Comparison of ENCODE assay signal across 8 cellular contexts in genomic region chr17:39927101-39927927, GRCh38. TPM values are rescaled to one million over a fixed set of nuclear protein-coding genes. Genes with fewer than 3 reads are reported as not detected.
DNase-seq lines count a peak whose midpoint lies in the region; ATAC-seq, FAIRE-seq and TF ChIP-seq lines count a peak whose summit lies in the region.

Gene LRRC3C, plus strand, starts transcription at chr17:39927732. Its CDS starts 13,792 bp downstream, at chr17:39941524.
Gene ORMDL3, minus strand, starts transcription at chr17:39927601. Its CDS starts 3,398 bp downstream, at chr17:39924203.

- H3K9ac ChIP-seq in HCT116 (ENCODE audit: low read length), result peak within 1 kb of the TSS; percentile 88
- peak within 1 kb of the TSS; percentile 98 for H3K9ac ChIP-seq in neuronal stem cell (ENCODE audit: low read depth, low read length, poor library complexity)
- H3K9ac ChIP-seq in subcutaneous abdominal adipose tissue (ENCODE audit: low read length in 5 of 5), result peak within 1 kb of the TSS; percentile 88 to 94 (median 90)

- peaks cover 0 to 15% of the 10 kb centered on the region in 2 experiments; a peak in 2 of 4 replicates for H3K36me3 ChIP-seq in HCT116 (ENCODE audit: control insufficient read depth in 1 of 2, insufficient read depth in 2 of 2, low read length in 2 of 2)
- peaks cover 20% of the 10 kb centered on the region for H3K36me3 ChIP-seq in SJSA1
- peaks cover 17 to 24% of the 10 kb centered on the region in 2 donors for H3K36me3 ChIP-seq in neuronal stem cell (replicated peaks in 1 of 2; ENCODE audit: control insufficient read depth in 2 of 2, insufficient read depth in 2 of 2, low read length in 2 of 2)
- peaks cover 0 to 18% (median 18%) of the 10 kb centered on the region in 5 donors for H3K36me3 ChIP-seq in subcutaneous abdominal adipose tissue (ENCODE audit: control insufficient read depth in 5 of 5, insufficient read depth in 5 of 5, low read length in 5 of 5)

- H3K4me3 ChIP-seq in HCT116 (replicated peaks in 1 of 2; ENCODE audit: low read depth in 1 of 2, low read length in 2 of 2), result peak within 1 kb of the TSS; percentile 85 to 89
- peak within 1 kb of the TSS; percentile 53 for H3K4me3 ChIP-seq in SJSA1
- H3K4me3 ChIP-seq in neuronal stem cell (ENCODE audit: low read length in 2 of 2), result peak within 1 kb of the TSS; percentile 62 to 93
- peak within 1 kb of the TSS; percentile 80 to 90 (median 82) for H3K4me3 ChIP-seq in subcutaneous abdominal adipose tissue (ENCODE audit: low read depth in 1 of 5, low read length in 5 of 5)

- H2BK5ac ChIP-seq in neuronal stem cell (ENCODE audit: low read length), result peak within 1 kb of the TSS; percentile 87

- peak within 1 kb of the TSS; percentile 91 for H2AK5ac ChIP-seq in neuronal stem cell (ENCODE audit: low read depth, low read length)

- peak within 1 kb of the TSS; percentile 79 for H3K4me2 ChIP-seq in HCT116 (ENCODE audit: low read length)
- H3K4me2 ChIP-seq in neuronal stem cell (ENCODE audit: insufficient read depth, low read length, poor library complexity, severe bottlenecking), result peak within 1 kb of the TSS; percentile 82

- intact Hi-C loops in HCT116 (cut with micrococcal nuclease), result no loop called here
- intact Hi-C loops in activated naive CD4-positive, alpha-beta T cell treated with anti-CD3 and anti-CD28 coated beads for 36 hours (cut with micrococcal nuclease), result loop anchor here (1.0 to 10.0 kb wide), 8 partner anchors 13 to 523 kb away; partner anchors contain the start of genes FBXL20, PSMD3 and STARD3

- H3K79me1 ChIP-seq in neuronal stem cell (ENCODE audit: low read depth, low read length), result peaks cover 12% of the 10 kb centered on the region

- H3K27ac ChIP-seq in HCT116 (ENCODE audit: low read depth, low read length) (peak within 1 kb of the TSS; percentile 87), SJSA1 (peak within 1 kb of the TSS; percentile 89), neuronal stem cell (replicated peaks; ENCODE audit: low read length) (peak within 1 kb of the TSS; percentile 48), subcutaneous abdominal adipose tissue (ENCODE audit: low read depth, low read length) (peak within 1 kb of the TSS; percentile 97)

- peak within 1 kb of the TSS; percentile 95 for H3K18ac ChIP-seq in neuronal stem cell (ENCODE audit: low read length)

- CTCF ChIA-PET in HCT116 (lab: Charles Lee), result interaction anchor here (0.6 kb wide), 2 partner anchors 18 to 184 kb away, joined by 3 to 5 read pairs; no protein-coding TSS in a partner anchor
- CTCF ChIA-PET in activated naive CD4-positive, alpha-beta T cell treated with anti-CD3 and anti-CD28 coated beads for 36 hours (lab: Charles Lee), result interaction anchor here (1.1 to 1.3 kb wide), 2 partner anchors 53 to 159 kb away, joined by 3 to 4 read pairs; partner anchors contain the start of gene PSMD3

- ATAC-seq in HCT116, result peak; percentile 87

- no peak for FAIRE-seq in frontal cortex (lab: Jason Lieb, UNC)

- H3K27me3 ChIP-seq in HCT116 (ENCODE audit: insufficient read depth, low read length) (no peaks in the 10 kb centered on the region), SJSA1 (replicated peaks) (no peaks in the 10 kb centered on the region), neuronal stem cell (ENCODE audit: control insufficient read depth in 3 of 3, insufficient read depth in 3 of 3, low read depth in 1 of 3, low read length in 3 of 3) (no peaks in the 10 kb centered on the region), subcutaneous abdominal adipose tissue (ENCODE audit: control insufficient read depth in 5 of 5, insufficient read depth in 4 of 5, low read length in 5 of 5) (no peaks in the 10 kb centered on the region)

- no peaks in the 10 kb centered on the region for H3K9me3 Mint-ChIP-seq in activated naive CD4-positive, alpha-beta T cell treated with anti-CD3 and anti-CD28 coated beads for 36 hours

- H3K9me3 ChIP-seq in HCT116 (ENCODE audit: control insufficient read depth in 1 of 2, insufficient read depth in 1 of 2, low read depth in 1 of 2, low read length in 2 of 2) (no peaks in the 10 kb centered on the region), SJSA1 (replicated peaks) (no peaks in the 10 kb centered on the region), neuronal stem cell (replicated peaks in 1 of 2; ENCODE audit: control insufficient read depth in 2 of 2, insufficient read depth in 1 of 2, low read depth in 1 of 2, low read length in 2 of 2) (peaks cover 0 to 2% of the 10 kb centered on the region in 2 donors), subcutaneous abdominal adipose tissue (ENCODE audit: control insufficient read depth in 5 of 5, low read length in 5 of 5) (no peaks in the 10 kb centered on the region)

- no peak within 1 kb of the TSS for H2BK12ac ChIP-seq in neuronal stem cell (ENCODE audit: low read length)

- peak within 1 kb of the TSS; percentile 63 for H3K14ac ChIP-seq in neuronal stem cell (ENCODE audit: low read length)

- peaks cover 56% of the 10 kb centered on the region for H3K4me1 Mint-ChIP-seq in activated naive CD4-positive, alpha-beta T cell treated with anti-CD3 and anti-CD28 coated beads for 36 hours (ENCODE audit: low read depth)

- H3K23ac ChIP-seq in neuronal stem cell (ENCODE audit: low read depth, low read length, poor library complexity), result peak within 1 kb of the TSS; percentile 97

- WGBS in neuronal stem cell (ENCODE audit: extremely low coverage in 2 of 2, insufficient read length in 2 of 2, insufficient replicate concordance in 1 of 2), 2 donors, result no CpG with 5 or more reads among the region's 72 CpGs

- BruUV-seq in HCT116 (replicated peaks; lab: Mats Ljungman, UMichigan), result no TSS peak

- peaks cover 24% of the 10 kb centered on the region; the same call in 1 of the 2 replicates for H3K79me2 ChIP-seq in HCT116 (ENCODE audit: insufficient read depth, low read length)

- H4K91ac ChIP-seq in neuronal stem cell (ENCODE audit: low read depth, low read length, poor library complexity), result no peak within 1 kb of the TSS

- H3K36me3 Mint-ChIP-seq in activated naive CD4-positive, alpha-beta T cell treated with anti-CD3 and anti-CD28 coated beads for 36 hours (ENCODE audit: low read depth), result peaks cover 10% of the 10 kb centered on the region

- no peaks in the 10 kb centered on the region for H3K27me3 Mint-ChIP-seq in activated naive CD4-positive, alpha-beta T cell treated with anti-CD3 and anti-CD28 coated beads for 36 hours (ENCODE audit: low read depth)

- no peak within 1 kb of the TSS for H2BK120ac ChIP-seq in neuronal stem cell (ENCODE audit: low read depth, low read length)

- H3K4ac ChIP-seq in neuronal stem cell (ENCODE audit: low read length), result no peak within 1 kb of the TSS

- H2AFZ ChIP-seq in HCT116 (ENCODE audit: low read depth, low read length, poor library complexity, severe bottlenecking), result peak within 1 kb of the TSS; percentile 88
- peak within 1 kb of the TSS; percentile 96 for H2AFZ ChIP-seq in neuronal stem cell (ENCODE audit: low read length)

- TF ChIP-seq POLR2A in HCT116 (IDR thresholded peaks at IDR 0.05; ENCODE audit: borderline replicate concordance, extremely low read depth, insufficient read depth, insufficient read length), result peak; percentile 31

- peaks cover 23 to 40% of the 10 kb centered on the region in 2 experiments for H3K4me1 ChIP-seq in HCT116 (ENCODE audit: control insufficient read depth in 1 of 2, insufficient read depth in 2 of 2, low read length in 2 of 2)
- H3K4me1 ChIP-seq in SJSA1 (replicated peaks), result peaks cover 38% of the 10 kb centered on the region
- peaks cover 6 to 13% of the 10 kb centered on the region in 2 donors for H3K4me1 ChIP-seq in neuronal stem cell (ENCODE audit: control insufficient read depth in 2 of 2, insufficient read depth in 1 of 2, low read depth in 1 of 2, low read length in 2 of 2)
- H3K4me1 ChIP-seq in subcutaneous abdominal adipose tissue (ENCODE audit: control insufficient read depth in 5 of 5, insufficient read depth in 5 of 5, low read length in 5 of 5), result peaks cover 18 to 67% (median 63%) of the 10 kb centered on the region in 5 donors

- DNase-seq in G401 (ENCODE audit: low spot score) (peak; percentile 89), HCT116 (ENCODE audit: low read depth, low spot score) (peak; percentile 88), MV-4-11 (lab: John Stamatoyannopoulos, UW) (peak; percentile 83), SJSA1 (ENCODE audit: low read depth in 1 of 2, low spot score in 2 of 2) (peak; percentile 89 to 94), frontal cortex (ENCODE audit: low spot score in 2 of 2) (peak; percentile 92 to 96), neuronal stem cell (ENCODE audit: low spot score) (peak; percentile 93)
- DNase-seq in activated naive CD4-positive, alpha-beta T cell treated with anti-CD3 and anti-CD28 coated beads for 36 hours, result peak; percentile 94

- H4K8ac ChIP-seq in neuronal stem cell (ENCODE audit: low read depth, low read length), result peak within 1 kb of the TSS; percentile 76

- RAD21 ChIA-PET in HCT116 (lab: Charles Lee; ENCODE audit: low non-redundant PET in 1 of 2, low total read pairs in 2 of 2, uncharacterized antibody in 2 of 2, unreplicated experiment in 2 of 2), result interaction anchor here in 1 of 2 experiments (0.7 kb wide), 1 partner anchor 53 kb away, joined by 5 read pairs; the partner anchor contains the start of gene PSMD3

- TF ChIP-seq CTCF in HCT116 (IDR thresholded peaks at IDR 0.05 in 2 of 3, conservative IDR thresholded peaks at IDR 0.05 in 1 of 3; ENCODE audit: borderline replicate concordance in 1 of 3, insufficient read depth in 1 of 3, low read depth in 2 of 3, low read length in 2 of 3), result no peak

- H2BK15ac ChIP-seq in neuronal stem cell (ENCODE audit: low read length), result peak within 1 kb of the TSS; percentile 88

- peak within 1 kb of the TSS; percentile 94 for H3K27ac Mint-ChIP-seq in activated naive CD4-positive, alpha-beta T cell treated with anti-CD3 and anti-CD28 coated beads for 36 hours

- H3K4me3 Mint-ChIP-seq in activated naive CD4-positive, alpha-beta T cell treated with anti-CD3 and anti-CD28 coated beads for 36 hours, result peak within 1 kb of the TSS; percentile 98

- H4K20me1 ChIP-seq in HCT116 (ENCODE audit: insufficient read depth), result no peaks in the 10 kb centered on the region

- no peaks in the 10 kb centered on the region for H3K9me2 ChIP-seq in HCT116 (ENCODE audit: insufficient read depth)

- in situ Hi-C loops in G401 (cut with HindIII; ENCODE audit: low sequenced_read_pairs), result no loop called here

- POLR2A ChIA-PET in HCT116 (lab: Charles Lee), result interaction anchor here (1.3 kb wide), 1 partner anchor 12 kb away, joined by 3 read pairs; no protein-coding TSS in a partner anchor

- TF ChIP-seq RAD21 in HCT116 (IDR thresholded peaks at IDR 0.05; ENCODE audit: low read depth), result no peak

RNA-seq across cellular contexts. Expression of gene LRRC3C, which starts in this region (rescaled TPM):
- total RNA-seq in G401 (2014; rRNA removed; shearing (Covaris generic)), result not detected in 2 replicates
- total RNA-seq in HCT116 (2021; ENCODE audit: unreplicated experiment), result not detected
- not detected in 2 replicates for polyA plus RNA-seq in HCT116 (2012)
- not detected in 2 replicates for total RNA-seq in SJSA1 (2014; rRNA removed; shearing (Covaris generic))
- not detected for total RNA-seq in activated naive CD4-positive, alpha-beta T cell treated with anti-CD3 and anti-CD28 coated beads for 36 hours
- not detected for total RNA-seq in frontal cortex
- 0.14 TPM for polyA plus RNA-seq in neuronal stem cell (2013, experiment 1 of 2)
- 0.19 TPM for polyA plus RNA-seq in neuronal stem cell (2013, experiment 2 of 2)

RNA-seq across cellular contexts. Expression of gene ORMDL3, which starts in this region (rescaled TPM):
- 37.8 and 40.4 TPM in 2 replicates for total RNA-seq in G401 (2014; rRNA removed; shearing (Covaris generic))
- total RNA-seq in HCT116 (2021; ENCODE audit: unreplicated experiment) (46.9 TPM), frontal cortex (38.3 TPM)
- 34.4 and 43.3 TPM in 2 replicates for polyA plus RNA-seq in HCT116 (2012)
- total RNA-seq in SJSA1 (2014; rRNA removed; shearing (Covaris generic)), result 36.0 and 39.1 TPM in 2 replicates
- total RNA-seq in activated naive CD4-positive, alpha-beta T cell treated with anti-CD3 and anti-CD28 coated beads for 36 hours, result 10 to 100 TPM; 51.8 to 52.1 TPM
- polyA plus RNA-seq in neuronal stem cell (2013, experiment 1 of 2), result 103 TPM
- polyA plus RNA-seq in neuronal stem cell (2013, experiment 2 of 2), result 107 TPM

Comparison
In these comparisons a context has a peak if more than half of its experiments do, and no peak if none do; other contexts are left out.
1. Peak in every context shown above with its lines: DNase-seq, ATAC-seq, H3K4me3 ChIP-seq and H3K27ac ChIP-seq.